ENCODE assay signal across 27 cellular contexts in the genomic region with DNA sequence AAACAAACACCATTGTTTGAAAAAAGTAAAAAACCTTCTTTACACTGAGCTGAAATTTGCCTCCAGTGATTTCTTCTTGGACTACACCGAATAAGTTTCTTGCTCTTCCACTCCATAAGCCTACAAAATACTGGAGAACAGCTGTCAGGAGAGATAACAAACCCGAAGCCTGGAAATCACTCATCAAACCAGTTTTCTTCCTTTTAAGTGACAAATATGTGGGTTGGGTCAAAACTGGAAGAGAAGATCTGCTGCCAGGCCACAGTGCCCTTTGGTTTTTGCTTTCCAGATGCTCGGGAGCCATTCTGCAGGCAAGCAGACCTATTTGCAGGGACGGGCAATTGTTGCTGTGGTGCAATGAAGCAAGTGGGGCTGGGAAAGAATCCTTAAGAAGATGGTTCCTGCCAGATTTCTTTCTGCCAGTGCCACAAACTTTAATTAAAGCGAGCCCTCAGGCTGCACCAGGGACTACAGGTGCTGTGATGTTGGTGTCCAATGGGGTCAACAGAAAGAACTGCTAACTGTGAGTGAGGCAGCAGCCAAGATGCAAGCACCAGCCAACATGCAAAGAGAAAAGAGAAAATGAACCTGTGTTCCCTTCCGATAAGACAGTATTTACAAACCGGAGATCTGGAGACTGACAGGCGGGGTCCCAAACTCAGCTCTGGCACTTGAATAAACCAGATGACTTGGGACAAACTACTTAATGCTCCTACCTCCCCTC.
"Had no signal": no experiment of that assay in that cellular context is flagged by ENCODE, and none has a peak within 500 bp of the region (broad histone marks: within the 10 kb centered on the region; RNA-seq: fewer than 3 reads in every experiment).

No MANE protein-coding gene starts in this region.

- H3K36me3 ChIP-seq: gastrocnemius medialis, neutrophil, prostate gland, tibial nerve had no signal

- H3K27me3 ChIP-seq: neutrophil, tibial nerve had no signal

- H3K36me3 Mint-ChIP-seq: activated CD4-positive, alpha-beta memory T cell treated with anti-CD3 and anti-CD28 coated beads for 36 hours; activated naive CD4-positive, alpha-beta T cell treated with anti-CD3 and anti-CD28 coated beads, Interleukin-2, amount 10 ng/mL, durations not matched to agents 7 days and 5 days; activated naive CD8-positive, alpha-beta T cell treated with anti-CD3 and anti-CD28 coated beads, Interleukin-2, amount 10 ng/mL, durations not matched to agents 7 days and 5 days; naive B cell; stimulated activated naive B cell treated with anti-CD40 and anti-IgM and Interleukin-4, amounts not matched to agents 10 μg/mL and 1 μg/mL and 100 μg/mL, for 72 hours had no signal

- ATAC-seq: gastrocnemius medialis; sciatic nerve; stimulated activated naive B cell treated with anti-CD40 and anti-IgM and Interleukin-4, amounts not matched to agents 10 μg/mL and 1 μg/mL and 100 μg/mL, for 72 hours had no signal

- H3K4me1 Mint-ChIP-seq: endodermal cell; naive B cell; stimulated activated naive B cell treated with anti-CD40 and anti-IgM and Interleukin-4, amounts not matched to agents 10 μg/mL and 1 μg/mL and 100 μg/mL, for 72 hours had no signal

- H3K4me1 ChIP-seq: prostate gland, tibial nerve had no signal

- H3K4me2 ChIP-seq: smooth muscle cell had no signal

- H3K27ac Mint-ChIP-seq: activated CD4-positive, alpha-beta memory T cell treated with anti-CD3 and anti-CD28 coated beads for 36 hours; activated naive CD4-positive, alpha-beta T cell treated with anti-CD3 and anti-CD28 coated beads, Interleukin-2, amount 10 ng/mL, durations not matched to agents 7 days and 5 days; activated naive CD8-positive, alpha-beta T cell treated with anti-CD3 and anti-CD28 coated beads, Interleukin-2, amount 10 ng/mL, durations not matched to agents 7 days and 5 days; dendritic cell treated with granulocyte-macrophage colony-stimulating factor and Interleukin-4, amounts not matched to agents 40 ng/mL and 50 ng/mL, for 4 days; endodermal cell; nephron progenitor cell; stimulated activated naive B cell treated with anti-CD40 and anti-IgM and Interleukin-4, amounts not matched to agents 10 μg/mL and 1 μg/mL and 100 μg/mL, for 72 hours had no signal

- H3K9me3 ChIP-seq: gastrocnemius medialis, neutrophil, prostate gland, tibial nerve had no signal

- H3K4me3 ChIP-seq: gastrocnemius medialis, prostate gland, smooth muscle cell, tibial nerve had no signal

- DNase-seq: activated CD4-positive, alpha-beta memory T cell treated with anti-CD3 and anti-CD28 coated beads for 36 hours; activated CD4-positive, alpha-beta T cell treated with anti-CD3 and anti-CD28 coated beads for 4 hours; activated CD8-positive, alpha-beta memory T cell treated with anti-CD3 and anti-CD28 coated beads, Interleukin-2, amount 50 U/mL, for 4 hours; activated gamma-delta T cell; activated naive CD4-positive, alpha-beta T cell treated with anti-CD3 and anti-CD28 coated beads, Interleukin-2, amount 10 ng/mL, durations not matched to agents 7 days and 5 days; activated naive CD8-positive, alpha-beta T cell treated with anti-CD3 and anti-CD28 coated beads, Interleukin-2, amount 10 ng/mL, durations not matched to agents 7 days and 5 days; activated T-cell treated with anti-CD3 and anti-CD28 coated beads, Interleukin-2, amount 50 U/mL, for 1 hour; central memory CD4-positive, alpha-beta T cell; endodermal cell; gastrocnemius medialis; glutamatergic neuron; islet precursor cell; mammary epithelial cell; naive B cell; nephron progenitor cell; retina; stimulated activated CD4-positive, alpha-beta T cell treated with anti-CD3 and anti-CD28 coated beads, Interleukin-1b, Interleukin-23, amount 100 ng/mL, for 48 hours; stimulated activated CD4-positive, alpha-beta T cell treated with anti-CD3 and anti-CD28 coated beads, Interleukin-4, amount 100 ng/mL, for 4 hours; stimulated activated naive B cell treated with anti-CD40 and anti-IgM and Interleukin-4, amounts not matched to agents 10 μg/mL and 1 μg/mL and 100 μg/mL, for 72 hours; T-helper 2 cell had no signal

- H3K27ac ChIP-seq: epithelial cell of prostate, gastrocnemius medialis, neutrophil, prostate gland, tibial nerve had no signal

- H3K27me3 Mint-ChIP-seq: dendritic cell treated with granulocyte-macrophage colony-stimulating factor and Interleukin-4, amounts not matched to agents 40 ng/mL and 50 ng/mL, for 4 days had no signal

- H3K4me3 Mint-ChIP-seq: activated CD4-positive, alpha-beta memory T cell treated with anti-CD3 and anti-CD28 coated beads for 36 hours; activated naive CD4-positive, alpha-beta T cell treated with anti-CD3 and anti-CD28 coated beads, Interleukin-2, amount 10 ng/mL, durations not matched to agents 7 days and 5 days; activated naive CD8-positive, alpha-beta T cell treated with anti-CD3 and anti-CD28 coated beads, Interleukin-2, amount 10 ng/mL, durations not matched to agents 7 days and 5 days; dendritic cell treated with granulocyte-macrophage colony-stimulating factor and Interleukin-4, amounts not matched to agents 40 ng/mL and 50 ng/mL, for 4 days; endodermal cell; naive B cell; nephron progenitor cell; stimulated activated naive B cell treated with anti-CD40 and anti-IgM and Interleukin-4, amounts not matched to agents 10 μg/mL and 1 μg/mL and 100 μg/mL, for 72 hours had no signal

- H3K9me3 Mint-ChIP-seq: activated CD4-positive, alpha-beta memory T cell treated with anti-CD3 and anti-CD28 coated beads for 36 hours; activated naive CD4-positive, alpha-beta T cell treated with anti-CD3 and anti-CD28 coated beads, Interleukin-2, amount 10 ng/mL, durations not matched to agents 7 days and 5 days; activated naive CD8-positive, alpha-beta T cell treated with anti-CD3 and anti-CD28 coated beads, Interleukin-2, amount 10 ng/mL, durations not matched to agents 7 days and 5 days; dendritic cell treated with granulocyte-macrophage colony-stimulating factor and Interleukin-4, amounts not matched to agents 40 ng/mL and 50 ng/mL, for 4 days; endodermal cell; stimulated activated naive B cell treated with anti-CD40 and anti-IgM and Interleukin-4, amounts not matched to agents 10 μg/mL and 1 μg/mL and 100 μg/mL, for 72 hours had no signal
